Comparison of ENCODE assay signal across 1 cellular context in genomic region chr3:52536369-52537164, GRCh38.
TF ChIP-seq lines count a peak whose summit lies in the region.

TSS of gene UQCC5 (plus strand) at chr3:52536605. CDS start at chr3:52536756, 151 bp downstream.

TF ChIP-seq in HepG2, 621 proteins besides CTCF, POLR2A, EP300 and RAD21 (continued from another document and continues in another):
- 0 out of 2 replicates have a peak, but pooled peaks have one; percentile 53 for TF ChIP-seq PBX3 (CRISPR knock-in tag; IDR thresholded peaks at IDR 0.05; ENCODE audit: borderline replicate concordance)
- TF ChIP-seq ZFP90 (CRISPR knock-in tag; IDR thresholded peaks at IDR 0.05; ENCODE audit: borderline replicate concordance) = peak; percentile 91; the same call in 1 of the 2 replicates
- 0 out of 2 replicates have a peak, but pooled peaks have one; percentile 49 for TF ChIP-seq ZFP36L2 (CRISPR knock-in tag; IDR thresholded peaks at IDR 0.05)
- peak; percentile 49; the same call in 1 of the 2 replicates for TF ChIP-seq FOXJ3 (CRISPR knock-in tag; IDR thresholded peaks at IDR 0.05; ENCODE audit: borderline replicate concordance)
- TF ChIP-seq SSRP1 (CRISPR knock-in tag; IDR thresholded peaks at IDR 0.05) = no peak
- no peak for TF ChIP-seq CC2D1A (CRISPR knock-in tag; IDR thresholded peaks at IDR 0.05)
- TF ChIP-seq ZNF891 (CRISPR knock-in tag; IDR thresholded peaks at IDR 0.05) = peak; percentile 86; the same call in 1 of the 2 replicates
- no peak for TF ChIP-seq TRIM24 (CRISPR knock-in tag; IDR thresholded peaks at IDR 0.05)
- peak; percentile 58; the same call in 1 of the 2 replicates for TF ChIP-seq MIER2 (CRISPR knock-in tag; IDR thresholded peaks at IDR 0.05)
- TF ChIP-seq REL (CRISPR knock-in tag; conservative IDR thresholded peaks at IDR 0.05) = peak; percentile 90
- TF ChIP-seq ZSCAN12 (CRISPR knock-in tag; IDR thresholded peaks at IDR 0.05) = 0 out of 2 replicates have a peak, but pooled peaks have one; percentile 66
- TF ChIP-seq BRD4 (CRISPR knock-in tag; IDR thresholded peaks at IDR 0.05) = 0 out of 2 replicates have a peak, but pooled peaks have one; percentile 13
- TF ChIP-seq GFI1 (CRISPR knock-in tag; IDR thresholded peaks at IDR 0.05; ENCODE audit: borderline replicate concordance) = 0 out of 2 replicates have a peak, but pooled peaks have one; percentile 43
- TF ChIP-seq HNF1B (CRISPR knock-in tag; IDR thresholded peaks at IDR 0.05) = peak; percentile 86
- TF ChIP-seq TBL1XR1 (IDR thresholded peaks at IDR 0.05; ENCODE audit: borderline replicate concordance, low read length, partially characterized antibody) = no peak
- peak; percentile 95 for TF ChIP-seq SAP130 (CRISPR knock-in tag; IDR thresholded peaks at IDR 0.05; ENCODE audit: low read depth)
- no peak for TF ChIP-seq RBM22 (optimal IDR thresholded peaks at IDR 0.05; ENCODE audit: low read length)
- no peak for TF ChIP-seq RFX3 (CRISPR knock-in tag; IDR thresholded peaks at IDR 0.05)
- TF ChIP-seq NR2F2 (IDR thresholded peaks at IDR 0.05; ENCODE audit: borderline replicate concordance, low read depth) = no peak; the same call in 1 of the 2 replicates
- TF ChIP-seq ZNF354B (CRISPR knock-in tag; IDR thresholded peaks at IDR 0.05) = no peak
- peak; percentile 85 for TF ChIP-seq MXD3 (CRISPR knock-in tag; IDR thresholded peaks at IDR 0.05)
- no peak; the same call in none of the 2 replicates for TF ChIP-seq NFKBIZ (CRISPR knock-in tag; IDR thresholded peaks at IDR 0.05)
- 0 out of 2 replicates have a peak, but pooled peaks have one; percentile 78 for TF ChIP-seq ZNF101 (CRISPR knock-in tag; IDR thresholded peaks at IDR 0.05; ENCODE audit: borderline replicate concordance, low read depth)
- no peak for TF ChIP-seq TCF7L2 (IDR thresholded peaks at IDR 0.05; ENCODE audit: low read depth, low read length)
- TF ChIP-seq THYN1 (CRISPR knock-in tag; IDR thresholded peaks at IDR 0.05; ENCODE audit: borderline replicate concordance, low read depth) = 0 out of 2 replicates have a peak, but pooled peaks have one; percentile 43
- no peak for TF ChIP-seq PHB2 (IDR thresholded peaks at IDR 0.05; ENCODE audit: partially characterized antibody)
- 0 out of 2 replicates have a peak, but pooled peaks have one; percentile 11 for TF ChIP-seq ZBTB33 (CRISPR knock-in tag; IDR thresholded peaks at IDR 0.05)
- no peak for TF ChIP-seq ZNF382 (CRISPR knock-in tag; IDR thresholded peaks at IDR 0.05; ENCODE audit: borderline replicate concordance)
- no peak for TF ChIP-seq KLF9 (CRISPR knock-in tag; IDR thresholded peaks at IDR 0.05; ENCODE audit: low read depth)
- no peak for TF ChIP-seq MED8 (CRISPR knock-in tag; IDR thresholded peaks at IDR 0.05; ENCODE audit: insufficient replicate concordance)
- peak; percentile 89 for TF ChIP-seq KLF11 (CRISPR knock-in tag; IDR thresholded peaks at IDR 0.05)
- TF ChIP-seq SP4 (CRISPR knock-in tag; IDR thresholded peaks at IDR 0.05) = peak; percentile 81; the same call in 1 of the 2 replicates
- TF ChIP-seq ZFP1 (CRISPR knock-in tag; IDR thresholded peaks at IDR 0.05) = no peak
- TF ChIP-seq CERS6 (CRISPR knock-in tag; IDR thresholded peaks at IDR 0.05) = no peak
- no peak for TF ChIP-seq KDM4B (CRISPR knock-in tag; IDR thresholded peaks at IDR 0.05)
- peak; percentile 91 for TF ChIP-seq ARNT2 (CRISPR knock-in tag; IDR thresholded peaks at IDR 0.05; ENCODE audit: low read depth)
- TF ChIP-seq ZNF878 (CRISPR knock-in tag; IDR thresholded peaks at IDR 0.05) = peak; percentile 88
- TF ChIP-seq PHF20 (CRISPR knock-in tag; IDR thresholded peaks at IDR 0.05) = peak; percentile 74
- no peak for TF ChIP-seq ZNF276 (CRISPR knock-in tag; IDR thresholded peaks at IDR 0.05; ENCODE audit: low read depth)
- no peak for TF ChIP-seq ZBTB37 (CRISPR knock-in tag; IDR thresholded peaks at IDR 0.05)
- peak; percentile 29; the same call in 1 of the 2 replicates for TF ChIP-seq TEAD2 (CRISPR knock-in tag; IDR thresholded peaks at IDR 0.05)
- TF ChIP-seq ZSCAN29 (CRISPR knock-in tag; conservative IDR thresholded peaks at IDR 0.05) = no peak; the same call in 1 of the 2 replicates
- TF ChIP-seq ZNF292 (CRISPR knock-in tag; IDR thresholded peaks at IDR 0.05; ENCODE audit: borderline replicate concordance, low read depth) = no peak
- 0 out of 2 replicates have a peak, but pooled peaks have one; percentile 19 for TF ChIP-seq SRY (CRISPR knock-in tag; IDR thresholded peaks at IDR 0.05)
- TF ChIP-seq XBP1 (CRISPR knock-in tag; IDR thresholded peaks at IDR 0.05) = no peak; the same call in 1 of the 2 replicates
- no peak for TF ChIP-seq GTF2F1 (IDR thresholded peaks at IDR 0.05; ENCODE audit: low read length)
- 0 out of 2 replicates have a peak, but pooled peaks have one; percentile 42 for TF ChIP-seq STAT5B (CRISPR knock-in tag; IDR thresholded peaks at IDR 0.05)
- TF ChIP-seq ZNF318 (CRISPR knock-in tag; IDR thresholded peaks at IDR 0.05) = peak; percentile 79; the same call in 1 of the 2 replicates
- no peak for TF ChIP-seq ZNF484 (CRISPR knock-in tag; IDR thresholded peaks at IDR 0.05; ENCODE audit: borderline replicate concordance, low read depth)
- peak; percentile 64; the same call in 1 of the 2 replicates for TF ChIP-seq NCOA2 (CRISPR knock-in tag; IDR thresholded peaks at IDR 0.05)
